Comparison of ENCODE assay signal across 25 cellular contexts in genomic region chr16:74660383-74660782, GRCh38. TPM values are rescaled to one million over a fixed set of nuclear protein-coding genes. Genes with fewer than 3 reads are reported as not detected.
DNase-seq lines count a peak whose midpoint lies in the region; ATAC-seq, FAIRE-seq and TF ChIP-seq lines count a peak whose summit lies in the region.
"Had no signal": no experiment of that assay in that cellular context is flagged by ENCODE, and none has a peak within 500 bp of the region (broad histone marks: within the 10 kb centered on the region; RNA-seq: fewer than 3 reads in every experiment).

No MANE protein-coding gene starts in this region.

- no peak for TF ChIP-seq EP300 in suprapubic skin (IDR thresholded peaks at IDR 0.05)

- H3K4me2 ChIP-seq in mammary epithelial cell (ENCODE audit: insufficient read depth, low read depth, low read length) = peak overlapping the region; percentile 26
- H3K4me2 ChIP-seq: hepatocyte had no signal

- in situ Hi-C loops in mammary epithelial cell (cut with MboI; ENCODE audit: low sequenced_read_pairs in 2 of 2) = no loop called here

- no peak for FAIRE-seq in bronchial epithelial cell (lab: Jason Lieb, UNC)
- FAIRE-seq: D721Med, GM12891 had no signal

- TF ChIP-seq POLR2A in breast epithelium (IDR thresholded peaks at IDR 0.05) (no peak), NB4 (IDR thresholded peaks at IDR 0.05; ENCODE audit: extremely low read depth, insufficient read length) (no peak), suprapubic skin (IDR thresholded peaks at IDR 0.05) (no peak)

- dilution Hi-C loops in mammary epithelial cell (cut with HindIII; ENCODE audit: low sequenced_read_pairs) = no loop called here

- H3K27ac ChIP-seq in mammary epithelial cell (ENCODE audit: insufficient read depth, low read depth, low read length) (no peak overlapping the region), breast epithelium (no peak overlapping the region), suprapubic skin (peak overlapping the region; percentile 1)
- H3K27ac ChIP-seq: C4-2B, coronary artery, gastrocnemius medialis, hepatocyte, upper lobe of right lung had no signal

- no peak overlapping the region for H2AFZ ChIP-seq in mammary epithelial cell (ENCODE audit: low read depth, low read length)
- H2AFZ ChIP-seq: hepatocyte had no signal

- no TSS peak for BruUV-seq in mammary epithelial cell (replicated peaks; lab: Mats Ljungman, UMichigan)

- intact Hi-C loops in mammary epithelial cell (cut with micrococcal nuclease) (no loop called here), breast epithelium (cut with DNase I; ENCODE audit: low total_unique reads) (no loop called here)

- no peak overlapping the region for H3K9ac ChIP-seq in mammary epithelial cell (ENCODE audit: insufficient read depth, low read length)

- no peak for ATAC-seq in HG03175 (IDR thresholded peaks at IDR 0.05; ENCODE audit: unreplicated experiment)
- ATAC-seq: gastrocnemius medialis, left cardiac atrium, PC-3, right cardiac atrium, Right ventricle myocardium inferior, upper lobe of right lung had no signal

- WGBS in mammary epithelial cell (ENCODE audit: low coverage, missing lambda C conversion rate) = 6% methylated on average over 4 of the region's 4 CpGs
- 48% methylated on average over 4 of the region's 4 CpGs for WGBS in suprapubic skin

- no peaks in the 10 kb centered on the region for H3K9me3 ChIP-seq in mammary epithelial cell (replicated peaks; ENCODE audit: insufficient read depth, low read length)
- no peaks in the 10 kb centered on the region for H3K9me3 ChIP-seq in breast epithelium
- H3K9me3 ChIP-seq in suprapubic skin = no peaks in the 10 kb centered on the region
- H3K9me3 ChIP-seq: gastrocnemius medialis, upper lobe of right lung had no signal

- peaks cover 97% of the 10 kb centered on the region for H3K79me2 ChIP-seq in mammary epithelial cell (ENCODE audit: insufficient read depth, low read length)

- peaks cover 6% of the 10 kb centered on the region for H4K20me1 ChIP-seq in mammary epithelial cell (ENCODE audit: insufficient read depth, low read length)

- CTCF ChIA-PET in mammary epithelial cell (lab: Charles Lee; ENCODE audit: low non-redundant PET) = no interaction called here

- H3K36me3 ChIP-seq in mammary epithelial cell (ENCODE audit: insufficient read depth, low read length) (peaks cover 41% of the 10 kb centered on the region), breast epithelium (no peaks in the 10 kb centered on the region), bronchial epithelial cell (ENCODE audit: control insufficient read depth, insufficient read depth, low read length) (peaks cover 13% of the 10 kb centered on the region), suprapubic skin (peaks cover 34% of the 10 kb centered on the region)

- peak; percentile 57 for DNase-seq in mammary epithelial cell
- no peak for DNase-seq in breast epithelium (ENCODE audit: low spot score in 2 of 2)
- DNase-seq in NB4 (ENCODE audit: low read depth) = no peak
- DNase-seq in bronchial epithelial cell (ENCODE audit: low read depth) = peak; percentile 23
- DNase-seq in suprapubic skin (ENCODE audit: low spot score in 2 of 2) = no peak
- no peak for DNase-seq in dedifferentiated amniotic fluid mesenchymal stem cell (ENCODE audit: extremely low spot score)
- DNase-seq: activated naive CD4-positive, alpha-beta T cell treated with Interleukin-2 at 50 U/mL for 16 hours; gastrocnemius medialis; GOT3; left cardiac atrium; NCI-H1092 treated with DMSO at 0.1 percent for 48 hours; NCI-H187 treated with DMSO at 0.1 percent for 48 hours; NCI-H2171 treated with DMSO at 0.1 percent for 48 hours; NCI-H510A treated with DMSO at 0.1 percent for 48 hours; PC-3; right cardiac atrium; stimulated activated CD4-positive, alpha-beta T cell treated with anti-CD3 and anti-CD28 coated beads, Interleukin-2, amount 100 ng/mL, for 24 hours; upper lobe of right lung had no signal

- TF ChIP-seq CTCF in mammary epithelial cell (conservative IDR thresholded peaks at IDR 0.05 in 1 of 2, IDR thresholded peaks at IDR 0.05 in 1 of 2; ENCODE audit: extremely low read depth in 1 of 2, insufficient read depth in 1 of 2, low read depth in 1 of 2, low read length in 2 of 2) = no peak
- no peak for TF ChIP-seq CTCF in breast epithelium (IDR thresholded peaks at IDR 0.05)
- no peak for TF ChIP-seq CTCF in NB4 (IDR thresholded peaks at IDR 0.05; ENCODE audit: low read depth, low read length)
- TF ChIP-seq CTCF in bronchial epithelial cell (IDR thresholded peaks at IDR 0.05; ENCODE audit: insufficient read depth, low read length, severe bottlenecking) = no peak
- no peak for TF ChIP-seq CTCF in suprapubic skin (IDR thresholded peaks at IDR 0.05)

- H3K27me3 ChIP-seq in mammary epithelial cell (ENCODE audit: insufficient read depth, low read length) (no peaks in the 10 kb centered on the region), breast epithelium (no peaks in the 10 kb centered on the region), bronchial epithelial cell (ENCODE audit: control insufficient read depth, insufficient read depth, low read length) (no peaks in the 10 kb centered on the region), suprapubic skin (no peaks in the 10 kb centered on the region)
- H3K27me3 ChIP-seq: gastrocnemius medialis, hepatocyte, upper lobe of right lung had no signal

- peaks cover 20% of the 10 kb centered on the region for H3K4me1 ChIP-seq in mammary epithelial cell (ENCODE audit: insufficient read depth, low read length)
- H3K4me1 ChIP-seq in breast epithelium = no peaks in the 10 kb centered on the region
- H3K4me1 ChIP-seq in suprapubic skin = peaks cover 41% of the 10 kb centered on the region
- H3K4me1 ChIP-seq: gastrocnemius medialis had no signal

- H3K4me3 ChIP-seq in mammary epithelial cell (replicated peaks in 1 of 3; ENCODE audit: insufficient read depth in 1 of 3, low read depth in 2 of 3, low read length in 3 of 3) = no peak overlapping the region
- H3K4me3 ChIP-seq in breast epithelium = no peak overlapping the region
- peak overlapping the region; percentile 39 for H3K4me3 ChIP-seq in NB4 (ENCODE audit: low read depth, low read length)
- H3K4me3 ChIP-seq in bronchial epithelial cell (ENCODE audit: low read depth, low read length) = no peak overlapping the region
- H3K4me3 ChIP-seq in suprapubic skin = no peak overlapping the region
- H3K4me3 ChIP-seq: coronary artery, gastrocnemius medialis, hepatocyte, upper lobe of right lung had no signal

RNA-seq across cellular contexts. Expression of gene RFWD3, which starts 6.3 kb away (rescaled TPM):
- total RNA-seq in mammary epithelial cell (10 to 100 TPM; 33.2 to 59.3 TPM), breast epithelium (10 to 100 TPM; 11.0 to 23.6 (median 18.7) TPM), bronchial epithelial cell (11.6 and 13.7 TPM in 2 replicates), suprapubic skin (10 to 100 TPM; 22.6 to 31.1 (median 29.8) TPM)
- polyA plus RNA-seq in mammary epithelial cell = 39.5 TPM
- polyA minus RNA-seq in mammary epithelial cell = 234 TPM

RNA-seq across cellular contexts. Expression of gene MLKL, which starts 40.3 kb away (rescaled TPM):
- total RNA-seq in mammary epithelial cell (10 to 100 TPM in 1 of 2 donors, 1 to 10 TPM in 1; 3.3 to 16.6 TPM), breast epithelium (10 to 100 TPM; 13.3 to 22.6 (median 14.9) TPM), bronchial epithelial cell (2.7 and 6.3 TPM in 2 replicates), suprapubic skin (10 to 100 TPM in 1 of 4 donors, 1 to 10 TPM in 3; 3.1 to 12.0 (median 7.0) TPM)
- polyA plus RNA-seq in mammary epithelial cell = 11.7 TPM
- 16.9 TPM for polyA minus RNA-seq in mammary epithelial cell

RNA-seq across cellular contexts. Expression of gene GLG1, which starts 53.5 kb away (rescaled TPM):
- total RNA-seq in mammary epithelial cell (100 to 1,000 TPM; 108 to 150 TPM), breast epithelium (100 to 1,000 TPM; 116 to 197 (median 123) TPM), bronchial epithelial cell (65.0 and 71.2 TPM in 2 replicates), suprapubic skin (100 to 1,000 TPM in 1 of 4 donors, 10 to 100 TPM in 3; 62.5 to 160 (median 89.6) TPM)
- polyA plus RNA-seq in mammary epithelial cell = 84.6 TPM
- polyA minus RNA-seq in mammary epithelial cell = 169 TPM

Comparison
In these comparisons a context has a peak if more than half of its experiments do, and no peak if none do; other contexts are left out.
1. DNase-seq: peak in mammary epithelial cell (single experiment) and bronchial epithelial cell (single experiment); none in breast epithelium (0 of 2), NB4 (single experiment), suprapubic skin (0 of 2) and dedifferentiated amniotic fluid mesenchymal stem cell (single experiment).